ENCODE assay signal across 10 cellular contexts in genomic region chr4:140025470-140025869, GRCh38.
"Had no signal": no experiment of that assay in that cellular context is flagged by ENCODE, and none has a peak within 500 bp of the region (broad histone marks: within the 10 kb centered on the region; RNA-seq: fewer than 3 reads in every experiment).

No MANE protein-coding gene starts in this region.

- H3K9me3 ChIP-seq: HAP-1 had no signal

- H3K4me3 ChIP-seq: GM23248, HAP-1, K562 had no signal

- ATAC-seq: HCT116, HepG2, K562 had no signal

- H3K36me3 ChIP-seq: HAP-1 had no signal

- H3K27ac ChIP-seq: GM23248, HL-60 had no signal

- FAIRE-seq: HepG2, K562 had no signal

- DNase-seq: GM23248, GOT3, H7, IMR-90, KG1 had no signal

- H2AFZ ChIP-seq: GM23248 had no signal

- H3K9ac ChIP-seq: GM23248 had no signal
